ENCODE assay signal across 7 cellular contexts in genomic region chr6:31294056-31294455, GRCh38.
"Had no signal": no experiment of that assay in that cellular context is flagged by ENCODE, and none has a peak within 500 bp of the region (broad histone marks: within the 10 kb centered on the region; RNA-seq: fewer than 3 reads in every experiment).

No MANE protein-coding gene starts in this region.

- H3K4me2 ChIP-seq: GM23338 had no signal

- FAIRE-seq: H54 had no signal

- H2AFZ ChIP-seq: GM23248, GM23338 had no signal

- ATAC-seq: HCT116 had no signal

- H3K27ac ChIP-seq: GM23248 had no signal

- DNase-seq: GOT3, H9, HCEC 1CT had no signal

- H3K4me3 ChIP-seq: GM23248, GM23338 had no signal

- H3K9ac ChIP-seq: GM23248 had no signal
